ENCODE assay signal across 1 cellular context in genomic region chr4:180456928-180457327, GRCh38.
TF ChIP-seq lines count a peak whose summit lies in the region.

No MANE protein-coding gene starts in this region.

TF ChIP-seq in HepG2, 621 proteins besides CTCF, POLR2A, EP300 and RAD21 (continued from another document):
- TF ChIP-seq, protein P1, sequence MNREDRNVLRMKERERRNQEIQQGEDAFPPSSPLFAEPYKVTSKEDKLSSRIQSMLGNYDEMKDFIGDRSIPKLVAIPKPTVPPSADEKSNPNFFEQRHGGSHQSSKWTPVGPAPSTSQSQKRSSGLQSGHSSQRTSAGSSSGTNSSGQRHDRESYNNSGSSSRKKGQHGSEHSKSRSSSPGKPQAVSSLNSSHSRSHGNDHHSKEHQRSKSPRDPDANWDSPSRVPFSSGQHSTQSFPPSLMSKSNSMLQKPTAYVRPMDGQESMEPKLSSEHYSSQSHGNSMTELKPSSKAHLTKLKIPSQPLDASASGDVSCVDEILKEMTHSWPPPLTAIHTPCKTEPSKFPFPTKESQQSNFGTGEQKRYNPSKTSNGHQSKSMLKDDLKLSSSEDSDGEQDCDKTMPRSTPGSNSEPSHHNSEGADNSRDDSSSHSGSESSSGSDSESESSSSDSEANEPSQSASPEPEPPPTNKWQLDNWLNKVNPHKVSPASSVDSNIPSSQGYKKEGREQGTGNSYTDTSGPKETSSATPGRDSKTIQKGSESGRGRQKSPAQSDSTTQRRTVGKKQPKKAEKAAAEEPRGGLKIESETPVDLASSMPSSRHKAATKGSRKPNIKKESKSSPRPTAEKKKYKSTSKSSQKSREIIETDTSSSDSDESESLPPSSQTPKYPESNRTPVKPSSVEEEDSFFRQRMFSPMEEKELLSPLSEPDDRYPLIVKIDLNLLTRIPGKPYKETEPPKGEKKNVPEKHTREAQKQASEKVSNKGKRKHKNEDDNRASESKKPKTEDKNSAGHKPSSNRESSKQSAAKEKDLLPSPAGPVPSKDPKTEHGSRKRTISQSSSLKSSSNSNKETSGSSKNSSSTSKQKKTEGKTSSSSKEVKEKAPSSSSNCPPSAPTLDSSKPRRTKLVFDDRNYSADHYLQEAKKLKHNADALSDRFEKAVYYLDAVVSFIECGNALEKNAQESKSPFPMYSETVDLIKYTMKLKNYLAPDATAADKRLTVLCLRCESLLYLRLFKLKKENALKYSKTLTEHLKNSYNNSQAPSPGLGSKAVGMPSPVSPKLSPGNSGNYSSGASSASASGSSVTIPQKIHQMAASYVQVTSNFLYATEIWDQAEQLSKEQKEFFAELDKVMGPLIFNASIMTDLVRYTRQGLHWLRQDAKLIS (CRISPR knock-in tag; IDR thresholded peaks at IDR 0.05): no peak
- TF ChIP-seq HMGXB3 (CRISPR knock-in tag; IDR thresholded peaks at IDR 0.05; ENCODE audit: borderline replicate concordance) (no peak), SNAPC4 (CRISPR knock-in tag; IDR thresholded peaks at IDR 0.05) (no peak), SRSF1 (optimal IDR thresholded peaks at IDR 0.05; ENCODE audit: low read depth, low read length) (no peak), ZNF354B (CRISPR knock-in tag; IDR thresholded peaks at IDR 0.05) (no peak), ZFP82 (CRISPR knock-in tag; IDR thresholded peaks at IDR 0.05; ENCODE audit: borderline replicate concordance) (no peak), NFYC (CRISPR knock-in tag; IDR thresholded peaks at IDR 0.05) (no peak), CCDC6 (CRISPR knock-in tag; IDR thresholded peaks at IDR 0.05) (no peak), ZNF34 (CRISPR knock-in tag; IDR thresholded peaks at IDR 0.05; ENCODE audit: borderline replicate concordance) (no peak), ZNF3 (CRISPR knock-in tag; IDR thresholded peaks at IDR 0.05) (no peak), HOXA5 (CRISPR knock-in tag; IDR thresholded peaks at IDR 0.05) (no peak), TAF1 (CRISPR knock-in tag; IDR thresholded peaks at IDR 0.05) (no peak)
- TF ChIP-seq, protein P2, sequence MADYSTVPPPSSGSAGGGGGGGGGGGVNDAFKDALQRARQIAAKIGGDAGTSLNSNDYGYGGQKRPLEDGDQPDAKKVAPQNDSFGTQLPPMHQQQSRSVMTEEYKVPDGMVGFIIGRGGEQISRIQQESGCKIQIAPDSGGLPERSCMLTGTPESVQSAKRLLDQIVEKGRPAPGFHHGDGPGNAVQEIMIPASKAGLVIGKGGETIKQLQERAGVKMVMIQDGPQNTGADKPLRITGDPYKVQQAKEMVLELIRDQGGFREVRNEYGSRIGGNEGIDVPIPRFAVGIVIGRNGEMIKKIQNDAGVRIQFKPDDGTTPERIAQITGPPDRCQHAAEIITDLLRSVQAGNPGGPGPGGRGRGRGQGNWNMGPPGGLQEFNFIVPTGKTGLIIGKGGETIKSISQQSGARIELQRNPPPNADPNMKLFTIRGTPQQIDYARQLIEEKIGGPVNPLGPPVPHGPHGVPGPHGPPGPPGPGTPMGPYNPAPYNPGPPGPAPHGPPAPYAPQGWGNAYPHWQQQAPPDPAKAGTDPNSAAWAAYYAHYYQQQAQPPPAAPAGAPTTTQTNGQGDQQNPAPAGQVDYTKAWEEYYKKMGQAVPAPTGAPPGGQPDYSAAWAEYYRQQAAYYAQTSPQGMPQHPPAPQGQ (CRISPR knock-in tag; IDR thresholded peaks at IDR 0.05; ENCODE audit: borderline replicate concordance): no peak
